15 cellular contexts compared by ENCODE assay signal in genomic region chr18:55982992-55983391, GRCh38.
A peak's percentile ranks its signal among the peaks of the same experiment; 100 is the strongest.
DNase-seq lines count a peak whose midpoint lies in the region; TF ChIP-seq lines count a peak whose summit lies in the region.
"Had no signal": no experiment of that assay in that cellular context is flagged by ENCODE, and none has a peak within 500 bp of the region (broad histone marks: within the 10 kb centered on the region; RNA-seq: fewer than 3 reads in every experiment).

No MANE protein-coding gene starts in this region.

- DNase-seq in AG20443 (ENCODE audit: low spot score) (peak; percentile 42), HFFc6 (peak; percentile 18), chondrocyte (ENCODE audit: low spot score) (no peak), myocyte (ENCODE audit: low read depth) (peak; percentile 47), T1000 (lab: John Stamatoyannopoulos, UW) (no peak), hepatic stellate cell (ENCODE audit: low spot score) (no peak), Calu3 (no peak)
- DNase-seq in activated CD4-positive, alpha-beta T cell treated with anti-CD3 and anti-CD28 coated beads for 1 hour: no peak
- DNase-seq: activated CD4-positive, alpha-beta T cell treated with anti-CD3 and anti-CD28 coated beads for 48 hours; activated T-cell treated with anti-CD3 and anti-CD28 coated beads, Interleukin-2, amount 50 U/mL, for 1 hour; DMS79; NCI-H2029 treated with DMSO at 0.1 percent for 48 hours; NCI-H748 treated with DMSO at 0.1 percent for 48 hours; stimulated activated CD4-positive, alpha-beta T cell treated with anti-CD3 and anti-CD28 coated beads, Interleukin-15, amount 100 ng/mL, for 24 hours had no signal

- H3K27me3 Mint-ChIP-seq in HFFc6 (ENCODE audit: insufficient read depth) (no peaks in the 10 kb centered on the region), chondrocyte (ENCODE audit: low read depth) (no peaks in the 10 kb centered on the region), Calu3 (ENCODE audit: unreplicated experiment) (no peaks in the 10 kb centered on the region)

- CTCF ChIA-PET in Calu3 (lab: Charles Lee): no interaction called here

- H3K27ac Mint-ChIP-seq in HFFc6 (peak overlapping the region; percentile 78), chondrocyte (ENCODE audit: unreplicated experiment) (peak overlapping the region; percentile 56), Calu3 (ENCODE audit: unreplicated experiment) (no peak overlapping the region)
- H3K27ac Mint-ChIP-seq: mesothelial cell of epicardium had no signal

- no TSS peak for BruUV-seq in Calu3 (replicated peaks; lab: Mats Ljungman, UMichigan)

- peaks cover 12% of the 10 kb centered on the region for H3K36me3 Mint-ChIP-seq in HFFc6 (ENCODE audit: low read depth)
- peaks cover 7% of the 10 kb centered on the region for H3K36me3 Mint-ChIP-seq in chondrocyte (ENCODE audit: low read depth)
- H3K36me3 Mint-ChIP-seq in Calu3 (ENCODE audit: insufficient read depth, unreplicated experiment): no peaks in the 10 kb centered on the region

- H3K4me3 Mint-ChIP-seq in HFFc6: peak overlapping the region; percentile 59
- peak overlapping the region; percentile 14 for H3K4me3 Mint-ChIP-seq in chondrocyte (ENCODE audit: unreplicated experiment)
- H3K4me3 Mint-ChIP-seq in Calu3 (ENCODE audit: low read depth, unreplicated experiment): no peak overlapping the region
- H3K4me3 Mint-ChIP-seq: mesothelial cell of epicardium had no signal

- TF ChIP-seq CTCF in HFFc6 (IDR thresholded peaks at IDR 0.05) (no peak), chondrocyte (IDR thresholded peaks at IDR 0.05) (no peak), Calu3 (IDR thresholded peaks at IDR 0.05; ENCODE audit: unreplicated experiment) (no peak)

- peaks cover 12% of the 10 kb centered on the region for H3K9me3 Mint-ChIP-seq in HFFc6
- peaks cover 21% of the 10 kb centered on the region for H3K9me3 Mint-ChIP-seq in chondrocyte (ENCODE audit: low read depth)
- peaks cover 3% of the 10 kb centered on the region for H3K9me3 Mint-ChIP-seq in Calu3 (ENCODE audit: low read depth, unreplicated experiment)

- H3K4me1 Mint-ChIP-seq in HFFc6 (ENCODE audit: low read depth) (peaks cover 33% of the 10 kb centered on the region), chondrocyte (ENCODE audit: low read depth) (peaks cover 11% of the 10 kb centered on the region), Calu3 (ENCODE audit: low read depth, unreplicated experiment) (no peaks in the 10 kb centered on the region)

- intact Hi-C loops in Calu3 (cut with micrococcal nuclease; ENCODE audit: unreplicated experiment): no loop called here

Comparison
In these comparisons a context has a peak if more than half of its experiments do, and no peak if none do; other contexts are left out.
1. DNase-seq: peak in AG20443 (single experiment), HFFc6 (single experiment) and myocyte (single experiment); none in chondrocyte (single experiment), activated CD4-positive, alpha-beta T cell treated with anti-CD3 and anti-CD28 coated beads for 1 hour (single experiment), T1000 (single experiment), hepatic stellate cell (single experiment) and Calu3 (single experiment).